8 cellular contexts compared by ENCODE assay signal in the genomic region with DNA sequence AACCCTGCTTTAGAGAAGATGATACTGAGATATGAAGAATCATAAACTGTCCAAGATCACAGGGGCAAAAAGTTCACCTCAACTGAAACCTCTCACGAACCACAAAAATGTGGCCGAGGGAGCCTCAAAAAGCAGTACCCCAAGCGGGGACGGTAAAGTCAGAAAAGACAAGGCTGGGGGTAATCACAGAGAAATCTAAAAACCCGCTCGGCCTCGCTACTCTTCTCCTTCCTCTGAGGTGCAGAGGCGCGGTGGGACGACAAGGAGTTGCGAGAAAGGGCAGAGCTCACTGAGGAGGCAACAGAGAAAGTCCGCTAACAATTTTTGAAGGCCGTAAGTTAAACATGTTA. TPM values are rescaled to one million over a fixed set of nuclear protein-coding genes. Genes with fewer than 3 reads are reported as not detected.
DNase-seq lines count a peak whose midpoint lies in the region; ATAC-seq and TF ChIP-seq lines count a peak whose summit lies in the region.

No MANE protein-coding gene starts in this region.

- H3K27ac ChIP-seq in GM23338 (ENCODE audit: low read depth) (peak overlapping the region; percentile 87), MM.1S (ENCODE audit: low read length) (peak overlapping the region; percentile 86; the same call in 1 of the 2 replicates), neural cell (ENCODE audit: low read length) (no peak overlapping the region)

- H3K4me3 ChIP-seq in GM23338 (peak overlapping the region; percentile 63), MM.1S (ENCODE audit: low read length) (peak overlapping the region; percentile 90), neural cell (ENCODE audit: low read length) (peak overlapping the region; percentile 91)

- peaks cover 5% of the 10 kb centered on the region for H3K27me3 Mint-ChIP-seq in GM23338 (ENCODE audit: insufficient read depth, low read depth, poor library complexity)
- peaks cover 2% of the 10 kb centered on the region for H3K27me3 Mint-ChIP-seq in endothelial cell (ENCODE audit: unreplicated experiment)

- ATAC-seq in GM18498 (IDR thresholded peaks at IDR 0.05; ENCODE audit: unreplicated experiment) (peak; percentile 45), GM23338 (peak; percentile 56)

- no peak for TF ChIP-seq EP300 in neural cell (conservative IDR thresholded peaks at IDR 0.05; ENCODE audit: poor library complexity, severe bottlenecking)

- no peak for TF ChIP-seq RAD21 in neural cell (conservative IDR thresholded peaks at IDR 0.05)

- H3K4me2 ChIP-seq in GM23338: peak overlapping the region; percentile 75
- H3K4me2 ChIP-seq in MM.1S (ENCODE audit: low read depth, low read length): peak overlapping the region; percentile 70
- H3K4me2 ChIP-seq in neural cell (ENCODE audit: low read length): peak overlapping the region; percentile 20

- 0 out of 2 replicates have a peak, but pooled peaks cover 3% of the 10 kb centered on the region for H3K79me2 ChIP-seq in GM23338 (replicated peaks; ENCODE audit: insufficient read depth)
- peaks cover 5% of the 10 kb centered on the region; the same call in 1 of the 2 replicates for H3K79me2 ChIP-seq in MM.1S (ENCODE audit: low read length)
- H3K79me2 ChIP-seq in neural cell (replicated peaks; ENCODE audit: insufficient read depth, low read length): peaks cover 12% of the 10 kb centered on the region

- peaks cover 4% of the 10 kb centered on the region for H3K36me3 Mint-ChIP-seq in GM23338 (ENCODE audit: low read depth)
- H3K36me3 Mint-ChIP-seq in endothelial cell (ENCODE audit: low read depth, unreplicated experiment): no peaks in the 10 kb centered on the region

- no peak for TF ChIP-seq CTCF in GM23338 (conservative IDR thresholded peaks at IDR 0.05; ENCODE audit: low read depth in 2 of 2)
- no peak for TF ChIP-seq CTCF in MM.1S (IDR thresholded peaks at IDR 0.05; ENCODE audit: low read length)
- no peak for TF ChIP-seq CTCF in endothelial cell (IDR thresholded peaks at IDR 0.05; ENCODE audit: unreplicated experiment)
- no peak for TF ChIP-seq CTCF in neural cell (IDR thresholded peaks at IDR 0.05; ENCODE audit: poor library complexity, severe bottlenecking)

- H3K4me1 Mint-ChIP-seq in GM23338 (peaks cover 6% of the 10 kb centered on the region; the same call in 2 of the 3 replicates), endothelial cell (ENCODE audit: unreplicated experiment) (peaks cover 12% of the 10 kb centered on the region)

- H3K9ac ChIP-seq in MM.1S (ENCODE audit: low read length) (peak overlapping the region; percentile 79), neural cell (ENCODE audit: low read length) (peak overlapping the region; percentile 76)

- H3K4me1 ChIP-seq in GM23338 (ENCODE audit: insufficient read depth): peaks cover 5% of the 10 kb centered on the region; the same call in 1 of the 2 replicates
- peaks cover 18% of the 10 kb centered on the region; the same call in 1 of the 2 replicates for H3K4me1 ChIP-seq in MM.1S (ENCODE audit: low read length)

- peak overlapping the region; percentile 91 for H3K4me3 Mint-ChIP-seq in GM23338
- peak overlapping the region; percentile 98 for H3K4me3 Mint-ChIP-seq in endothelial cell (ENCODE audit: unreplicated experiment)

- H4K20me1 ChIP-seq in GM23338 (replicated peaks; ENCODE audit: insufficient read depth) (no peaks in the 10 kb centered on the region), MM.1S (ENCODE audit: insufficient read depth, low read length) (no peaks in the 10 kb centered on the region), neural cell (ENCODE audit: insufficient read depth) (no peaks in the 10 kb centered on the region)

- H3F3A ChIP-seq in GM23338 (replicated peaks; ENCODE audit: low read depth) (no peaks in the 10 kb centered on the region), MM.1S (ENCODE audit: insufficient read depth, low read length) (peaks cover 13% of the 10 kb centered on the region), neural cell (ENCODE audit: insufficient read depth, low read length, poor library complexity, severe bottlenecking) (no peaks in the 10 kb centered on the region)

- no peaks in the 10 kb centered on the region for H3K9me2 ChIP-seq in GM23338 (ENCODE audit: insufficient read depth)
- H3K9me2 ChIP-seq in MM.1S (replicated peaks; ENCODE audit: insufficient read depth, low read length): no peaks in the 10 kb centered on the region
- H3K9me2 ChIP-seq in neural cell (ENCODE audit: insufficient read depth, low read length): no peaks in the 10 kb centered on the region

- DNase-seq in GM23338 (ENCODE audit: low spot score): no peak
- DNase-seq in MM.1S: peak; percentile 51
- DNase-seq in endothelial cell (ENCODE audit: low spot score): no peak
- DNase-seq in NCI-H2227 treated with DMSO at 0.1 percent for 48 hours (lab: John Stamatoyannopoulos, UW): no peak
- DNase-seq in DMS 273 (lab: John Stamatoyannopoulos, UW; ENCODE audit: unreplicated experiment): no peak
- DNase-seq in DMS53 treated with DMSO at 0.1 percent for 48 hours (lab: John Stamatoyannopoulos, UW; ENCODE audit: unreplicated experiment): no peak

- no peaks in the 10 kb centered on the region for H3K27me3 ChIP-seq in GM23338 (ENCODE audit: insufficient read depth)
- H3K27me3 ChIP-seq in MM.1S (replicated peaks; ENCODE audit: insufficient read depth, low read length): no peaks in the 10 kb centered on the region
- no peaks in the 10 kb centered on the region for H3K27me3 ChIP-seq in neural cell (ENCODE audit: insufficient read depth, low read depth, low read length)

- H2AFZ ChIP-seq in GM23338 (peak overlapping the region; percentile 98), MM.1S (ENCODE audit: low read length) (peak overlapping the region; percentile 97), neural cell (ENCODE audit: low read depth, low read length) (peak overlapping the region; percentile 97)

- H3K9me3 ChIP-seq in MM.1S (replicated peaks; ENCODE audit: insufficient read depth, low read length) (no peaks in the 10 kb centered on the region), neural cell (ENCODE audit: low read length) (no peaks in the 10 kb centered on the region)

- no peaks in the 10 kb centered on the region for H3K9me3 Mint-ChIP-seq in GM23338
- no peaks in the 10 kb centered on the region for H3K9me3 Mint-ChIP-seq in endothelial cell (ENCODE audit: unreplicated experiment)

- H3K27ac Mint-ChIP-seq in GM23338 (peak overlapping the region; percentile 97), endothelial cell (ENCODE audit: unreplicated experiment) (peak overlapping the region; percentile 92)

- H3K36me3 ChIP-seq in GM23338 (ENCODE audit: insufficient read depth) (no peaks in the 10 kb centered on the region), MM.1S (replicated peaks; ENCODE audit: insufficient read depth, low read length) (no peaks in the 10 kb centered on the region), neural cell (ENCODE audit: insufficient read depth, low read length) (no peaks in the 10 kb centered on the region)

TF ChIP-seq in GM23338, 12 proteins besides CTCF, POLR2A, EP300 and RAD21 (continues in another document):
- TF ChIP-seq, protein P1, sequence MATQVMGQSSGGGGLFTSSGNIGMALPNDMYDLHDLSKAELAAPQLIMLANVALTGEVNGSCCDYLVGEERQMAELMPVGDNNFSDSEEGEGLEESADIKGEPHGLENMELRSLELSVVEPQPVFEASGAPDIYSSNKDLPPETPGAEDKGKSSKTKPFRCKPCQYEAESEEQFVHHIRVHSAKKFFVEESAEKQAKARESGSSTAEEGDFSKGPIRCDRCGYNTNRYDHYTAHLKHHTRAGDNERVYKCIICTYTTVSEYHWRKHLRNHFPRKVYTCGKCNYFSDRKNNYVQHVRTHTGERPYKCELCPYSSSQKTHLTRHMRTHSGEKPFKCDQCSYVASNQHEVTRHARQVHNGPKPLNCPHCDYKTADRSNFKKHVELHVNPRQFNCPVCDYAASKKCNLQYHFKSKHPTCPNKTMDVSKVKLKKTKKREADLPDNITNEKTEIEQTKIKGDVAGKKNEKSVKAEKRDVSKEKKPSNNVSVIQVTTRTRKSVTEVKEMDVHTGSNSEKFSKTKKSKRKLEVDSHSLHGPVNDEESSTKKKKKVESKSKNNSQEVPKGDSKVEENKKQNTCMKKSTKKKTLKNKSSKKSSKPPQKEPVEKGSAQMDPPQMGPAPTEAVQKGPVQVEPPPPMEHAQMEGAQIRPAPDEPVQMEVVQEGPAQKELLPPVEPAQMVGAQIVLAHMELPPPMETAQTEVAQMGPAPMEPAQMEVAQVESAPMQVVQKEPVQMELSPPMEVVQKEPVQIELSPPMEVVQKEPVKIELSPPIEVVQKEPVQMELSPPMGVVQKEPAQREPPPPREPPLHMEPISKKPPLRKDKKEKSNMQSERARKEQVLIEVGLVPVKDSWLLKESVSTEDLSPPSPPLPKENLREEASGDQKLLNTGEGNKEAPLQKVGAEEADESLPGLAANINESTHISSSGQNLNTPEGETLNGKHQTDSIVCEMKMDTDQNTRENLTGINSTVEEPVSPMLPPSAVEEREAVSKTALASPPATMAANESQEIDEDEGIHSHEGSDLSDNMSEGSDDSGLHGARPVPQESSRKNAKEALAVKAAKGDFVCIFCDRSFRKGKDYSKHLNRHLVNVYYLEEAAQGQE (IDR thresholded peaks at IDR 0.05; ENCODE audit: unreplicated experiment): no peak

TF ChIP-seq in neural cell, 6 proteins besides CTCF, POLR2A, EP300 and RAD21 (continues in another document):
- no peak for TF ChIP-seq TAF1 (IDR thresholded peaks at IDR 0.05; ENCODE audit: low read depth)

RNA-seq across cellular contexts. Expression of a gene that starts 0.4 kb away (rescaled TPM):
- 9.2 and 12.8 TPM in 2 replicates for total RNA-seq in GM23338 (2014; rRNA removed; shearing (Covaris generic))
- polyA plus RNA-seq in GM23338 (2016; fragmentation: Nextera tagmentation; extraction: Ambion mirVana) (11.7 and 13.5 TPM in 2 replicates), neural cell (5.3 and 6.6 TPM in 2 replicates)
- 5.2 TPM for total RNA-seq in endothelial cell (ENCODE audit: unreplicated experiment)
- 20.2 and 22.3 TPM in 2 replicates for polyA minus RNA-seq in neural cell

Comparison
In these comparisons a context has a peak if more than half of its experiments do, and no peak if none do; other contexts are left out.
1. H3K4me2 ChIP-seq: peak in every context shown above with its lines; median percentile 75 in GM23338; 70 in MM.1S; 20 in neural cell.